Comparison of ENCODE assay signal across 17 cellular contexts in genomic region chr10:122210481-122211265, GRCh38.
"Had no signal": no experiment of that assay in that cellular context is flagged by ENCODE, and none has a peak within 500 bp of the region (broad histone marks: within the 10 kb centered on the region; RNA-seq: fewer than 3 reads in every experiment).

No MANE protein-coding gene starts in this region.

- H3K27ac ChIP-seq: epithelial cell of prostate, esophagus muscularis mucosa, hepatocyte, neutrophil had no signal

- FAIRE-seq: endometrium, small intestine had no signal

- H3K4me3 ChIP-seq: esophagus muscularis mucosa, hepatocyte, lung had no signal

- H3K36me3 ChIP-seq: neutrophil had no signal

- DNase-seq: effector memory CD4-positive, alpha-beta T cell; head of caudate nucleus; left colon; left ventricle myocardium superior; mesendoderm; naive thymus-derived CD4-positive, alpha-beta T cell; nephron progenitor cell; small intestine; stimulated activated CD4-positive, alpha-beta T cell treated with anti-CD3 and anti-CD28 coated beads, Interleukin-12 subunit alpha, Interleukin-12 subunit beta, amount 100 ng/mL, for 4 hours; stimulated activated naive CD4-positive, alpha-beta T cell; trophoblast cell had no signal

- H3K9me3 ChIP-seq: esophagus muscularis mucosa, neutrophil had no signal

- H3K79me2 ChIP-seq: hepatocyte had no signal

- ATAC-seq: left colon; left ventricle myocardium superior; naive thymus-derived CD4-positive, alpha-beta T cell had no signal

- H3K27me3 ChIP-seq: esophagus muscularis mucosa, hepatocyte, neutrophil had no signal

- H3K4me2 ChIP-seq: hepatocyte had no signal

- H2AFZ ChIP-seq: hepatocyte had no signal
